In the genomic region with DNA sequence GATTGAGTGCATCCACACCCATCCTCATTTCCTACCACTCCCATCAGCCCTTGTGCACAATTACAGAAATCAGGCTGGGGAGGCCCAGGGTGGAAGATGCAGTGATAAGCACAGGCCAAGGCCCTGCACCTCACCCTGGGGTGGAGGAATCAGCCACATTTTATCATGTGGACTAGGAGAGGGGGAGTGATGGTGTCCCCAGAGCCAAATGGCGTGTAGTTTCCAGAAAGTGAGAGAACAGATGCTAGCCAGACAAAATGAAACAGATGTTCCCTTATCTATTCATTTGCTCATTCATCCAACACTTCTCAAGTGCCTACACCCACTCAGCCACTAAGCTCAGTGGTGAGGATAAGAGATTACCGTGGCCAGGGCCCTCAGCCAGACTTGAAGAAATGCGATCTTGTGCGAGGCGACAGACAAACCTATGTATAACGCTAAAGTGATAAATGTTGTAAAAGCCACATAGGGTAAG, we compare ENCODE assay signal across 10 cellular contexts.
DNase-seq lines count a peak whose midpoint lies in the region; ATAC-seq, FAIRE-seq and TF ChIP-seq lines count a peak whose summit lies in the region.
"Had no signal": no experiment of that assay in that cellular context is flagged by ENCODE, and none has a peak within 500 bp of the region (broad histone marks: within the 10 kb centered on the region; RNA-seq: fewer than 3 reads in every experiment).

No MANE protein-coding gene starts in this region.

- intact Hi-C loops in left cardiac atrium (cut with DNase I) (loop anchor here in 1 of 2 donors (2.0 kb wide), 1 partner anchor 54 kb away; no protein-coding TSS in a partner anchor), testis (cut with DNase I; ENCODE audit: low total_unique reads) (no loop called here), HepG2 (cut with micrococcal nuclease; ENCODE audit: unreplicated experiment) (no loop called here)

- no peak overlapping the region for H3K9ac ChIP-seq in HepG2 (ENCODE audit: insufficient read depth, low read depth, low read length)

- no peaks in the 10 kb centered on the region for H4K20me1 ChIP-seq in HepG2 (ENCODE audit: insufficient read depth, low read length)

- DNase-seq in activated CD4-positive, alpha-beta T cell treated with anti-CD3 and anti-CD28 coated beads for 48 hours = peak; percentile 34
- no peak for DNase-seq in activated CD4-positive, alpha-beta T cell treated with anti-CD3 and anti-CD28 coated beads for 4 hours
- DNase-seq in SJCRH30 = peak; percentile 63 to 80
- peak; percentile 74 for DNase-seq in left cardiac atrium
- DNase-seq in testis = peak; percentile 36
- DNase-seq in HepG2 (ENCODE audit: low spot score) = no peak
- DNase-seq in GM10266 (ENCODE audit: extremely low spot score) = no peak
- no peak for DNase-seq in 8988T
- DNase-seq: cortex of kidney had no signal

- no peak for FAIRE-seq in HepG2 (lab: Jason Lieb, UNC)

- H3K9me3 ChIP-seq in SJCRH30 (replicated peaks) (no peaks in the 10 kb centered on the region), testis (no peaks in the 10 kb centered on the region), HepG2 (ENCODE audit: low read length) (no peaks in the 10 kb centered on the region)

- POLR2A ChIA-PET in HepG2 (lab: Yijun Ruan, JAX) = no interaction called here

- H2AFZ ChIP-seq in HepG2 (ENCODE audit: low read length) = no peak overlapping the region

- no peak overlapping the region for H3K27ac ChIP-seq in SJCRH30
- peak overlapping the region in 1 of 2 donors; percentile 36 for H3K27ac ChIP-seq in testis
- no peak overlapping the region for H3K27ac ChIP-seq in HepG2 (ENCODE audit: extremely low read length, insufficient read depth, low read length)
- H3K27ac ChIP-seq: SK-N-MC had no signal

- H3K4me3 ChIP-seq in SJCRH30 (no peak overlapping the region), testis (no peak overlapping the region), HepG2 (replicated peaks in 1 of 3; ENCODE audit: insufficient read depth in 1 of 3, low read depth in 2 of 3, low read length in 3 of 3) (no peak overlapping the region)
- H3K4me3 ChIP-seq: SK-N-MC had no signal

- H3K79me2 ChIP-seq in HepG2 (ENCODE audit: insufficient read depth, low read length) = no peaks in the 10 kb centered on the region

- TF ChIP-seq POLR2A in testis (IDR thresholded peaks at IDR 0.05) = no peak
- TF ChIP-seq POLR2A in HepG2 (IDR thresholded peaks at IDR 0.05; ENCODE audit: insufficient read depth in 1 of 2, low read depth in 2 of 2, low read length in 2 of 2) = no peak

- no peak for TF ChIP-seq RAD21 in HepG2 (CRISPR knock-in tag; IDR thresholded peaks at IDR 0.05)

- whole genome bisulfite sequencing in testis, 2 donors = 33 to 38% methylated on average over 6 of the region's 6 CpGs
- 53% methylated on average over 6 of the region's 6 CpGs for WGBS in HepG2 (ENCODE audit: low lambda C conversion rate)

- H3K4me1 ChIP-seq in SJCRH30 (peaks cover 12% of the 10 kb centered on the region), testis (peaks cover 5% of the 10 kb centered on the region), HepG2 (ENCODE audit: insufficient read depth, low read length) (no peaks in the 10 kb centered on the region)

- no peak for TF ChIP-seq EP300 in HepG2 (IDR thresholded peaks at IDR 0.05; ENCODE audit: low read depth in 2 of 2, low read length in 2 of 2)
- no peak for TF ChIP-seq EP300 in HepG2 (CRISPR knock-in tag; IDR thresholded peaks at IDR 0.05; ENCODE audit: borderline replicate concordance)

- no peak overlapping the region for H3K4me2 ChIP-seq in HepG2 (ENCODE audit: low read depth, low read length)

- no TSS peak for BruUV-seq in HepG2 (replicated peaks; lab: Mats Ljungman, UMichigan)

- no peaks in the 10 kb centered on the region for H3K27me3 ChIP-seq in SJCRH30
- H3K27me3 ChIP-seq in testis = no peaks in the 10 kb centered on the region
- H3K27me3 ChIP-seq in HepG2 (ENCODE audit: control insufficient read depth in 1 of 2, insufficient read depth in 2 of 2, low read length in 2 of 2) = 0 out of 5 replicates have a peak, but pooled peaks cover 2 to 3% of the 10 kb centered on the region in 2 experiments

- no peaks in the 10 kb centered on the region for H3K36me3 ChIP-seq in SJCRH30
- H3K36me3 ChIP-seq in testis (ENCODE audit: low read depth, missing control alignments) = no peaks in the 10 kb centered on the region
- H3K36me3 ChIP-seq in HepG2 (replicated peaks in 1 of 2; ENCODE audit: control insufficient read depth in 1 of 2, insufficient read depth in 2 of 2, low read length in 2 of 2) = no peaks in the 10 kb centered on the region

- TF ChIP-seq CTCF in testis (IDR thresholded peaks at IDR 0.05) (no peak), HepG2 (CRISPR knock-in tag; IDR thresholded peaks at IDR 0.05) (no peak), GM10266 (IDR thresholded peaks at IDR 0.05; ENCODE audit: control insufficient read depth, insufficient read depth, low read depth, missing control alignments) (no peak)

- peak; percentile 90 to 95 for ATAC-seq in left cardiac atrium
- no peak for ATAC-seq in HepG2

- in situ Hi-C loops in HepG2 (cut with HindIII; ENCODE audit: extremely low pct_ligation_motif_present, low pct_unique_long_range_greater_than_20kb) = no loop called here

- CTCF ChIA-PET in HepG2 (lab: Yijun Ruan, JAX; ENCODE audit: low intra/inter-chr PET ratio, low total read pairs) = no interaction called here

TF ChIP-seq in HepG2, 621 proteins besides CTCF, POLR2A, EP300 and RAD21 (continues in another document):
- TF ChIP-seq ZNF460 (CRISPR knock-in tag; IDR thresholded peaks at IDR 0.05; ENCODE audit: borderline replicate concordance) (no peak), NPAS2 (CRISPR knock-in tag; IDR thresholded peaks at IDR 0.05; ENCODE audit: borderline replicate concordance) (no peak), ZNF792 (CRISPR knock-in tag; IDR thresholded peaks at IDR 0.05) (no peak), CHD4 (IDR thresholded peaks at IDR 0.05; ENCODE audit: borderline replicate concordance, low read length) (no peak), NAIF1 (CRISPR knock-in tag; IDR thresholded peaks at IDR 0.05; ENCODE audit: borderline replicate concordance) (no peak), TOPORS (CRISPR knock-in tag; IDR thresholded peaks at IDR 0.05) (no peak)
- TF ChIP-seq, protein P1, sequence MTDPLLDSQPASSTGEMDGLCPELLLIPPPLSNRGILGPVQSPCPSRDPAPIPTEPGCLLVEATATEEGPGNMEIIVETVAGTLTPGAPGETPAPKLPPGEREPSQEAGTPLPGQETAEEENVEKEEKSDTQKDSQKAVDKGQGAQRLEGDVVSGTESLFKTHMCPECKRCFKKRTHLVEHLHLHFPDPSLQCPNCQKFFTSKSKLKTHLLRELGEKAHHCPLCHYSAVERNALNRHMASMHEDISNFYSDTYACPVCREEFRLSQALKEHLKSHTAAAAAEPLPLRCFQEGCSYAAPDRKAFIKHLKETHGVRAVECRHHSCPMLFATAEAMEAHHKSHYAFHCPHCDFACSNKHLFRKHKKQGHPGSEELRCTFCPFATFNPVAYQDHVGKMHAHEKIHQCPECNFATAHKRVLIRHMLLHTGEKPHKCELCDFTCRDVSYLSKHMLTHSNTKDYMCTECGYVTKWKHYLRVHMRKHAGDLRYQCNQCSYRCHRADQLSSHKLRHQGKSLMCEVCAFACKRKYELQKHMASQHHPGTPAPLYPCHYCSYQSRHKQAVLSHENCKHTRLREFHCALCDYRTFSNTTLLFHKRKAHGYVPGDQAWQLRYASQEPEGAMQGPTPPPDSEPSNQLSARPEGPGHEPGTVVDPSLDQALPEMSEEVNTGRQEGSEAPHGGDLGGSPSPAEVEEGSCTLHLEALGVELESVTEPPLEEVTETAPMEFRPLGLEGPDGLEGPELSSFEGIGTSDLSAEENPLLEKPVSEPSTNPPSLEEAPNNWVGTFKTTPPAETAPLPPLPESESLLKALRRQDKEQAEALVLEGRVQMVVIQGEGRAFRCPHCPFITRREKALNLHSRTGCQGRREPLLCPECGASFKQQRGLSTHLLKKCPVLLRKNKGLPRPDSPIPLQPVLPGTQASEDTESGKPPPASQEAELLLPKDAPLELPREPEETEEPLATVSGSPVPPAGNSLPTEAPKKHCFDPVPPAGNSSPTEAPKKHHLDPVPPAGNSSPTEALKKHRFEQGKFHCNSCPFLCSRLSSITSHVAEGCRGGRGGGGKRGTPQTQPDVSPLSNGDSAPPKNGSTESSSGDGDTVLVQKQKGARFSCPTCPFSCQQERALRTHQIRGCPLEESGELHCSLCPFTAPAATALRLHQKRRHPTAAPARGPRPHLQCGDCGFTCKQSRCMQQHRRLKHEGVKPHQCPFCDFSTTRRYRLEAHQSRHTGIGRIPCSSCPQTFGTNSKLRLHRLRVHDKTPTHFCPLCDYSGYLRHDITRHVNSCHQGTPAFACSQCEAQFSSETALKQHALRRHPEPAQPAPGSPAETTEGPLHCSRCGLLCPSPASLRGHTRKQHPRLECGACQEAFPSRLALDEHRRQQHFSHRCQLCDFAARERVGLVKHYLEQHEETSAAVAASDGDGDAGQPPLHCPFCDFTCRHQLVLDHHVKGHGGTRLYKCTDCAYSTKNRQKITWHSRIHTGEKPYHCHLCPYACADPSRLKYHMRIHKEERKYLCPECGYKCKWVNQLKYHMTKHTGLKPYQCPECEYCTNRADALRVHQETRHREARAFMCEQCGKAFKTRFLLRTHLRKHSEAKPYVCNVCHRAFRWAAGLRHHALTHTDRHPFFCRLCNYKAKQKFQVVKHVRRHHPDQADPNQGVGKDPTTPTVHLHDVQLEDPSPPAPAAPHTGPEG (CRISPR knock-in tag; IDR thresholded peaks at IDR 0.05) = no peak
- TF ChIP-seq, protein P2, sequence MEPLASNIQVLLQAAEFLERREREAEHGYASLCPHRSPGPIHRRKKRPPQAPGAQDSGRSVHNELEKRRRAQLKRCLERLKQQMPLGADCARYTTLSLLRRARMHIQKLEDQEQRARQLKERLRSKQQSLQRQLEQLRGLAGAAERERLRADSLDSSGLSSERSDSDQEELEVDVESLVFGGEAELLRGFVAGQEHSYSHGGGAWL (CRISPR knock-in tag; IDR thresholded peaks at IDR 0.05) = no peak
- TF ChIP-seq, protein P3, sequence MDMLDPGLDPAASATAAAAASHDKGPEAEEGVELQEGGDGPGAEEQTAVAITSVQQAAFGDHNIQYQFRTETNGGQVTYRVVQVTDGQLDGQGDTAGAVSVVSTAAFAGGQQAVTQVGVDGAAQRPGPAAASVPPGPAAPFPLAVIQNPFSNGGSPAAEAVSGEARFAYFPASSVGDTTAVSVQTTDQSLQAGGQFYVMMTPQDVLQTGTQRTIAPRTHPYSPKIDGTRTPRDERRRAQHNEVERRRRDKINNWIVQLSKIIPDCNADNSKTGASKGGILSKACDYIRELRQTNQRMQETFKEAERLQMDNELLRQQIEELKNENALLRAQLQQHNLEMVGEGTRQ (IDR thresholded peaks at IDR 0.05; ENCODE audit: low read depth, low read length) = no peak
- TF ChIP-seq, protein P3 (CRISPR knock-in tag; IDR thresholded peaks at IDR 0.05; ENCODE audit: borderline replicate concordance) = no peak

Comparison
In these comparisons a context has a peak if more than half of its experiments do, and no peak if none do; other contexts are left out.
1. DNase-seq: peak in activated CD4-positive, alpha-beta T cell treated with anti-CD3 and anti-CD28 coated beads for 48 hours (single experiment), SJCRH30 (2 of 2), left cardiac atrium (single experiment) and testis (single experiment); none in activated CD4-positive, alpha-beta T cell treated with anti-CD3 and anti-CD28 coated beads for 4 hours (0 of 2), HepG2 (single experiment), GM10266 (single experiment) and 8988T (single experiment).